ENCODE assay signal across 8 cellular contexts in the genomic region with DNA sequence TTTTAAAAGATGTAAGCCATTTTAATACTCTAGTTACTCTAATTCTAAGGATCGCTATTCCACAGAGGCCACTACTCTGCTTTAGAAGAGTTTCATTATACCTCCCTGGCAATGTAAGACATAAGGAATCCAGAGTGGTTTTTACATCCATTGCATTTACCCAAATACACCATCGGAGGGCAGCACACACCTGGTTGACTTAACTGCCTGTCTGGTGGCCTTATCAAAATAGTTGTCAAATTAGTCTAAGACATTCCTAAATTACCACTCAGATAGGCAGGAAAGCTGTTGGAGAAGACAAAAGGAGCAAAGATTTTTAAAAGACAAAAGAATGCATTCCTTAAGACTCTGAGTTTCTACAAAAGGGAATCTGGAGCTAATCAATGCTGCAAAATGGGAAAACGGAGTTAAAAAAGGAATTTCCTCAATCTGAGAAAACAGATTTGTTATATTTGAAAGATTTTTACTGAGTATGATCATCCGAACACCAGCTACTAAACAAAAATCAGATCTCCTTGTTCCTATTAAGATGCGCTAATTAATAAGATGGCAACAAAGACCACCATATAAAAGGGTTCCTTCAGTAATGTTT. TPM values are rescaled to one million over a fixed set of nuclear protein-coding genes. Genes with fewer than 3 reads are reported as not detected.
DNase-seq lines count a peak whose midpoint lies in the region; ATAC-seq and TF ChIP-seq lines count a peak whose summit lies in the region.

No MANE protein-coding gene starts in this region.

- H3K4me2 ChIP-seq in OCI-LY1 (ENCODE audit: low read length) = no peak overlapping the region

- H3K9me3 ChIP-seq in OCI-LY1 (ENCODE audit: low read length) (no peaks in the 10 kb centered on the region), cardiac muscle cell (ENCODE audit: low read depth) (no peaks in the 10 kb centered on the region), prostate gland (no peaks in the 10 kb centered on the region)

- in situ Hi-C loops in KBM-7 (cut with MboI; ENCODE audit: low pct_unique_long_range_greater_than_20kb, low sequenced_read_pairs) = loop anchor here (25.0 kb wide), 1 partner anchor 297 kb away; no protein-coding TSS in a partner anchor

- DNase-seq in CD14-positive monocyte (ENCODE audit: low spot score) (no peak), KBM-7 (peak; percentile 77), cardiac muscle cell (ENCODE audit: low read depth in 1 of 2, low spot score in 1 of 2) (peak; percentile 71 to 86), prostate gland (ENCODE audit: low spot score) (peak; percentile 51)
- DNase-seq in activated naive CD4-positive, alpha-beta T cell treated with anti-CD3 and anti-CD28 coated beads, Interleukin-2, amount 50 U/mL, for 16 hours = peak; percentile 16

- H3K79me2 ChIP-seq in OCI-LY1 (ENCODE audit: insufficient read depth, low read length) = no peaks in the 10 kb centered on the region

- H3K4me1 ChIP-seq in OCI-LY1 (ENCODE audit: insufficient read depth, low read length, severe bottlenecking) (no peaks in the 10 kb centered on the region), cardiac muscle cell (ENCODE audit: low read depth) (peaks cover 6% of the 10 kb centered on the region), prostate gland (replicated peaks) (no peaks in the 10 kb centered on the region)

- no peak overlapping the region for H3K27ac Mint-ChIP-seq in CD14-positive monocyte

- H3K27ac ChIP-seq in OCI-LY1 (ENCODE audit: low read depth, low read length, poor library complexity, severe bottlenecking) = no peak overlapping the region
- H3K27ac ChIP-seq in cardiac muscle cell = no peak overlapping the region
- no peak overlapping the region for H3K27ac ChIP-seq in prostate gland

- H3K9ac ChIP-seq in OCI-LY1 (ENCODE audit: low read length) = no peak overlapping the region

- H3K36me3 Mint-ChIP-seq in CD14-positive monocyte = no peaks in the 10 kb centered on the region

- H3K9me2 ChIP-seq in OCI-LY1 (ENCODE audit: low read depth, low read length) = no peaks in the 10 kb centered on the region

- no peaks in the 10 kb centered on the region for H3K4me1 Mint-ChIP-seq in CD14-positive monocyte

- no peaks in the 10 kb centered on the region; the same call in 1 of the 2 replicates for H3K36me3 ChIP-seq in OCI-LY1 (ENCODE audit: insufficient read depth, low read length)
- H3K36me3 ChIP-seq in cardiac muscle cell = no peaks in the 10 kb centered on the region
- H3K36me3 ChIP-seq in prostate gland = no peaks in the 10 kb centered on the region

- no peaks in the 10 kb centered on the region for H4K20me1 ChIP-seq in OCI-LY1 (ENCODE audit: insufficient read depth, low read length)

- TF ChIP-seq POLR2A in prostate gland (IDR thresholded peaks at IDR 0.05) = no peak

- H2AFZ ChIP-seq in OCI-LY1 (ENCODE audit: low read length) = no peak overlapping the region

- no peaks in the 10 kb centered on the region for H3K9me3 Mint-ChIP-seq in CD14-positive monocyte

- intact Hi-C loops in CD14-positive monocyte (cut with micrococcal nuclease) (loop anchor here (10.0 kb wide), 2 partner anchors 309 to 389 kb away; partner anchors contain the start of genes DNM1L (in 2 of the 2) and YARS2 (in 1 of the 2)), prostate gland (cut with DNase I) (loop anchor here (10.0 kb wide), 1 partner anchor 309 kb away; the partner anchor contains the start of gene DNM1L)

- no peak overlapping the region for H3K4me3 Mint-ChIP-seq in CD14-positive monocyte

- H3K27me3 Mint-ChIP-seq in CD14-positive monocyte (ENCODE audit: low read depth in 3 of 3) = peaks cover 0 to 2% (median 0%) of the 10 kb centered on the region in 3 donors

- no peaks in the 10 kb centered on the region for H3K27me3 ChIP-seq in OCI-LY1 (ENCODE audit: insufficient read depth, low read length)
- no peaks in the 10 kb centered on the region for H3K27me3 ChIP-seq in cardiac muscle cell
- H3K27me3 ChIP-seq in prostate gland (replicated peaks; ENCODE audit: insufficient read depth) = no peaks in the 10 kb centered on the region

- 52% methylated on average over 5 of the region's 5 CpGs for WGBS in prostate gland

- H3K4me3 ChIP-seq in OCI-LY1 (ENCODE audit: low read depth, low read length, poor library complexity, severe bottlenecking) (no peak overlapping the region), cardiac muscle cell (no peak overlapping the region), prostate gland (no peak overlapping the region)

- no peaks in the 10 kb centered on the region for H3F3A ChIP-seq in OCI-LY1 (ENCODE audit: insufficient read depth, low read length)

- ATAC-seq in GM18909 (IDR thresholded peaks at IDR 0.05; ENCODE audit: poor library complexity, unreplicated experiment) (peak; percentile 64), GM19397 (IDR thresholded peaks at IDR 0.05; ENCODE audit: unreplicated experiment) (no peak)

- TF ChIP-seq CTCF in CD14-positive monocyte (IDR thresholded peaks at IDR 0.05) = peak; percentile 93
- peak; percentile 90 for TF ChIP-seq CTCF in OCI-LY1 (IDR thresholded peaks at IDR 0.05; ENCODE audit: low read length)
- peak; percentile 79 for TF ChIP-seq CTCF in cardiac muscle cell (IDR thresholded peaks at IDR 0.05; ENCODE audit: low read depth, low read length)
- peak; percentile 37 to 82 (median 76) for TF ChIP-seq CTCF in prostate gland (IDR thresholded peaks at IDR 0.05)

RNA-seq across cellular contexts. Expression of gene FGD4, which starts 33.8 kb away (rescaled TPM):
- polyA plus RNA-seq in CD14-positive monocyte (1 to 10 TPM; 5.3 to 6.0 TPM), cardiac muscle cell (1.8 and 2.5 TPM in 2 replicates)
- total RNA-seq in cardiac muscle cell (3.8 and 7.3 TPM in 2 replicates), prostate gland (10 to 100 TPM; 24.3 to 49.3 TPM)
